In the genomic region with DNA sequence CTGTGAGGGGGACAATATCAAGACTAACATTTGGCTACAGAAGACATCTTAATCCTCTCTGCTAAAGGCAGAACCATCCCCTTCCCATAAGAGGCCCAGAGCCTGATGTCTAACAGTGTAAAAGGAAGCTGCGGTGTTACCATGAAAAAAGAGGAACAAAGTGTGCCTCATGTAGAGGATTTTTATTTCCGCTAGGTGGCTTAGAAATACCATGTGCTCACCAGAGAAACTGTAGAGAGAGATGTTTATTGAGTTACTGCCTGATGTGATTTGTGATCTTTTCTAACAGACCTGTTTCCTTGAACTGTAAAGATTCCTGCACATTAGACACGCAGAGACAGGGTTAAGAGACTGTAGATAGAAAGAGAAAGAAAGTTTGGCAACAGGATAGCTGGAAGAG, we compare ENCODE assay signal across 8 cellular contexts. TPM values are rescaled to one million over a fixed set of nuclear protein-coding genes. Genes with fewer than 3 reads are reported as not detected.
DNase-seq lines count a peak whose midpoint lies in the region; ATAC-seq and TF ChIP-seq lines count a peak whose summit lies in the region.

No MANE protein-coding gene starts in this region.

- TF ChIP-seq CTCF in AG09309 (IDR thresholded peaks at IDR 0.05; ENCODE audit: control insufficient read depth, insufficient read depth, low read depth, low read length, missing control alignments) (peak; percentile 4), HL-60 (IDR thresholded peaks at IDR 0.05; ENCODE audit: insufficient read depth, low read length) (peak; percentile 33)

- H3K9me3 ChIP-seq in MG63 = no peaks in the 10 kb centered on the region

- H3K27ac ChIP-seq in HL-60 (replicated peaks) = no peak overlapping the region

- H3K4me3 ChIP-seq in AG09309 (ENCODE audit: control insufficient read depth, low read depth, low read length) (no peak overlapping the region), HL-60 (replicated peaks; ENCODE audit: insufficient read depth, low read length) (no peak overlapping the region), MG63 (no peak overlapping the region)

- no peak for DNase-seq in AG09309 (ENCODE audit: low read depth)
- DNase-seq in HL-60 (ENCODE audit: low read depth in 1 of 2, low spot score in 1 of 2) = peak in 1 of 2 experiments; percentile 77
- peak; percentile 0 for DNase-seq in astrocyte of the hippocampus (ENCODE audit: low read depth, low spot score)
- peak; percentile 2 for DNase-seq in putamen (ENCODE audit: low spot score)
- DNase-seq in MG63 = no peak
- DNase-seq in activated CD4-positive, alpha-beta T cell treated with anti-CD3 and anti-CD28 coated beads, Interleukin-2, amount 50 U/mL, for 1 hour = no peak

- H3K36me3 ChIP-seq in MG63 = no peaks in the 10 kb centered on the region

- no peaks in the 10 kb centered on the region for H3K27me3 ChIP-seq in HL-60 (ENCODE audit: insufficient read depth, poor library complexity, severe bottlenecking)
- no peaks in the 10 kb centered on the region for H3K27me3 ChIP-seq in MG63

- ATAC-seq in GM19023 (IDR thresholded peaks at IDR 0.05; ENCODE audit: unreplicated experiment) (peak; percentile 82), GM21737 (IDR thresholded peaks at IDR 0.05; ENCODE audit: unreplicated experiment) (no peak)

RNA-seq across cellular contexts. Expression of gene OR5H15, which starts 22.1 kb away (rescaled TPM):
- not detected in 2 replicates for total RNA-seq in MG63 (2014; rRNA removed; shearing (Covaris generic); ENCODE audit: low replicate concordance)

RNA-seq across cellular contexts. Expression of gene OR5H14, which starts 41.3 kb away (rescaled TPM):
- total RNA-seq in MG63 (2014; rRNA removed; shearing (Covaris generic); ENCODE audit: low replicate concordance) = not detected in 2 replicates

RNA-seq across cellular contexts. Expression of gene OR5H1, which starts 58.0 kb away (rescaled TPM):
- not detected in 2 replicates for total RNA-seq in MG63 (2014; rRNA removed; shearing (Covaris generic); ENCODE audit: low replicate concordance)

Comparison
In these comparisons a context has a peak if more than half of its experiments do, and no peak if none do; other contexts are left out.
1. DNase-seq: peak in astrocyte of the hippocampus (single experiment) and putamen (single experiment); none in AG09309 (single experiment), MG63 (single experiment) and activated CD4-positive, alpha-beta T cell treated with anti-CD3 and anti-CD28 coated beads, Interleukin-2, amount 50 U/mL, for 1 hour (single experiment).